Comparison of ENCODE assay signal across 20 cellular contexts in genomic region chr19:45752639-45753038, GRCh38. TPM values are rescaled to one million over a fixed set of nuclear protein-coding genes. Genes with fewer than 3 reads are reported as not detected.
"Had no signal": no experiment of that assay in that cellular context is flagged by ENCODE, and none has a peak within 500 bp of the region (broad histone marks: within the 10 kb centered on the region; RNA-seq: fewer than 3 reads in every experiment).

No MANE protein-coding gene starts in this region.

- ATAC-seq: left cardiac atrium; naive thymus-derived CD4-positive, alpha-beta T cell; stimulated activated memory B cell treated with anti-CD40 and anti-IgM and Interleukin-4, amounts not matched to agents 10 μg/mL and 1 μg/mL and 100 μg/mL, for 72 hours had no signal

- DNase-seq: activated CD4-positive, alpha-beta memory T cell treated with anti-CD3 and anti-CD28 coated beads, Interleukin-2, amount 10 ng/mL, durations not matched to agents 7 days and 5 days; activated gamma-delta T cell treated with Interleukin-2 at 50 U/mL for 16 hours; activated T-cell treated with anti-CD3 and anti-CD28 coated beads, Interleukin-2, amount 50 U/mL, for 48 hours; caudate nucleus; colonic mucosa; effector CD4-positive, alpha-beta T cell; hypothalamus; left cardiac atrium; naive thymus-derived CD4-positive, alpha-beta T cell; right cardiac atrium had no signal

- H3K27ac ChIP-seq: colonic mucosa, neutrophil, tibial nerve had no signal

RNA-seq across cellular contexts. Expression of gene MEIOSIN, which starts 19.4 kb away (rescaled TPM):
- total RNA-seq: activated CD4-positive, alpha-beta memory T cell treated with anti-CD3 and anti-CD28 coated beads, Interleukin-2, amount 10 ng/mL, durations not matched to agents 7 days and 5 days; colonic mucosa; endothelial cell of umbilical vein; glomerular endothelial cell; lung; mononuclear cell; naive thymus-derived CD4-positive, alpha-beta T cell; progenitor cell of endocrine pancreas; smooth muscle cell; subcutaneous adipose tissue; tibial nerve had no signal
